Comparison of ENCODE assay signal across 1 cellular context in genomic region chr9:15909297-15909696, GRCh38.
TF ChIP-seq lines count a peak whose summit lies in the region.

No MANE protein-coding gene starts in this region.

TF ChIP-seq in IMR-90, 13 proteins besides CTCF, POLR2A, EP300 and RAD21:
- TF ChIP-seq CHD1 (IDR thresholded peaks at IDR 0.05; ENCODE audit: low read depth, low read length): no peak
- TF ChIP-seq CEBPB (IDR thresholded peaks at IDR 0.05; ENCODE audit: low read depth, low read length): no peak
- no peak for TF ChIP-seq FOS (IDR thresholded peaks at IDR 0.05; ENCODE audit: low read depth, low read length)
- no peak for TF ChIP-seq RFX5 (IDR thresholded peaks at IDR 0.05; ENCODE audit: low read depth, low read length)
- TF ChIP-seq RCOR1 (IDR thresholded peaks at IDR 0.05; ENCODE audit: insufficient replicate concordance, low read length): no peak
- TF ChIP-seq BHLHE40 (IDR thresholded peaks at IDR 0.05; ENCODE audit: low read depth, low read length): no peak
- no peak for TF ChIP-seq ELK1 (IDR thresholded peaks at IDR 0.05; ENCODE audit: borderline replicate concordance, low read depth, low read length)
- TF ChIP-seq MAZ (IDR thresholded peaks at IDR 0.05; ENCODE audit: borderline replicate concordance, low read depth, low read length): no peak
- TF ChIP-seq MXI1 (IDR thresholded peaks at IDR 0.05; ENCODE audit: borderline replicate concordance, low read depth, low read length): no peak
- no peak for TF ChIP-seq NFE2L2 (IDR thresholded peaks at IDR 0.05; ENCODE audit: low read depth, low read length)
- TF ChIP-seq MAFK (IDR thresholded peaks at IDR 0.05; ENCODE audit: low read depth, low read length): no peak
- no peak for TF ChIP-seq USF2 (IDR thresholded peaks at IDR 0.05; ENCODE audit: low read depth, low read length)
- TF ChIP-seq SMC3 (IDR thresholded peaks at IDR 0.05; ENCODE audit: low read depth, low read length): no peak
TF ChIP-seq in IMR-90: peak in this region for 0.
